ENCODE assay signal across 18 cellular contexts in the genomic region with DNA sequence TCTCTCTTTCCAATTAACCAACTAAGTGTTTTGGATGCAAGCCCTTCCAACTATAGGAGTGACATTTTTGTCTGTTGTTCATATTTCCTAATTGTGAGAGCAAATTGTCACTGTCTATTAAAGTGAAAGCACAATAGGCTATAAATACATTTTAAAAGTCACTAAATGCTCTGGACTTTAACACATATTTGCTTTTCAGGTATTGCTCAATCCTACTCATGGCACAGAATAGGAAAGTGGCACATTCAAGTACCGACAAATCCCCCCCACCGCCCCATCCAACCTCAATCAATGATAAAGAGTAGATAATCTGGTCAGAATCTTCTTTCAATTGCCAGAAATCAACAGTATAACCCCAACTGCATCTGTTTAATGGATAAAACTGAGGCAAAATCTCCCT.
"Had no signal": no experiment of that assay in that cellular context is flagged by ENCODE, and none has a peak within 500 bp of the region (broad histone marks: within the 10 kb centered on the region; RNA-seq: fewer than 3 reads in every experiment).

No MANE protein-coding gene starts in this region.

- H3K27me3 ChIP-seq: body of pancreas, heart left ventricle, spleen, thyroid gland had no signal

- ATAC-seq: activated CD8-positive, alpha-beta T cell treated with anti-CD3 and anti-CD28 coated beads, Interleukin-2, amount 10 ng/mL, durations not matched to agents 7 days and 5 days; body of pancreas; heart left ventricle; sciatic nerve had no signal

- H3K4me3 ChIP-seq: body of pancreas, heart left ventricle, spleen, thyroid gland had no signal

- H3K9me3 ChIP-seq: body of pancreas, heart left ventricle, spleen, thyroid gland had no signal

- DNase-seq: activated B cell treated with CpG ODN at 0.5 μM for 24 hours; activated CD4-positive, alpha-beta T cell treated with anti-CD3 and anti-CD28 coated beads for 48 hours; activated CD8-positive, alpha-beta memory T cell treated with anti-CD3 and anti-CD28 coated beads, Interleukin-2, amount 50 U/mL, for 4 hours; activated CD8-positive, alpha-beta T cell treated with anti-CD3 and anti-CD28 coated beads, Interleukin-2, amount 10 ng/mL, durations not matched to agents 7 days and 5 days; activated gamma-delta T cell treated with Interleukin-2 at 50 U/mL for 16 hours; amniotic stem cell; body of pancreas; cortex of kidney; effector CD8-positive, alpha-beta T cell; heart left ventricle; nephron progenitor cell; occipital lobe; spleen; SW 1271; thyroid gland had no signal

- FAIRE-seq: frontal cortex had no signal

- H3K36me3 ChIP-seq: heart left ventricle, spleen, thyroid gland had no signal

- H3K4me1 ChIP-seq: body of pancreas, spleen, thyroid gland had no signal

- H3K27ac ChIP-seq: body of pancreas, epithelial cell of prostate, heart left ventricle, spleen, thyroid gland had no signal
